Comparison of ENCODE assay signal across 23 cellular contexts in genomic region chr13:111287201-111287600, GRCh38. TPM values are rescaled to one million over a fixed set of nuclear protein-coding genes. Genes with fewer than 3 reads are reported as not detected.
"Had no signal": no experiment of that assay in that cellular context is flagged by ENCODE, and none has a peak within 500 bp of the region (broad histone marks: within the 10 kb centered on the region; RNA-seq: fewer than 3 reads in every experiment).

No MANE protein-coding gene starts in this region.

- H3K36me3 ChIP-seq: breast epithelium had no signal

- H3K4me3 Mint-ChIP-seq: activated CD4-positive, alpha-beta memory T cell treated with anti-CD3 and anti-CD28 coated beads for 36 hours; activated CD4-positive, alpha-beta T cell treated with anti-CD3 and anti-CD28 coated beads, Interleukin-2, amount 10 ng/mL, durations not matched to agents 7 days and 5 days; activated naive CD4-positive, alpha-beta T cell treated with anti-CD3 and anti-CD28 coated beads for 36 hours; activated naive CD8-positive, alpha-beta T cell; activated T-helper 17 cell treated with anti-CD3 and anti-CD28 coated beads, Interleukin-2, amount 50 U/mL, for 72 hours; T-helper 1 cell treated with Interleukin-12 subunit alpha and Interleukin-12 subunit beta and Interleukin-4 antibody, amounts not matched to agents 30 μg/mL and 1 μg/mL, for 36 hours; WTC11 had no signal

- H3K27me3 Mint-ChIP-seq: activated CD4-positive, alpha-beta memory T cell treated with anti-CD3 and anti-CD28 coated beads for 36 hours; activated CD4-positive, alpha-beta T cell treated with anti-CD3 and anti-CD28 coated beads, Interleukin-2, amount 10 ng/mL, durations not matched to agents 7 days and 5 days; activated naive CD8-positive, alpha-beta T cell; activated T-helper 17 cell treated with anti-CD3 and anti-CD28 coated beads, Interleukin-2, amount 50 U/mL, for 72 hours had no signal

- H3K4me3 ChIP-seq: breast epithelium, MG63 had no signal

- ATAC-seq: activated T-helper 17 cell treated with anti-CD3 and anti-CD28 coated beads, Interleukin-2, amount 50 U/mL, for 72 hours; PC-3; WTC11 had no signal

- H3K27ac ChIP-seq: breast epithelium, KMS-11 had no signal

- H3K27ac Mint-ChIP-seq: activated CD4-positive, alpha-beta memory T cell treated with anti-CD3 and anti-CD28 coated beads for 36 hours; activated naive CD4-positive, alpha-beta T cell treated with anti-CD3 and anti-CD28 coated beads for 36 hours; activated naive CD8-positive, alpha-beta T cell; activated T-helper 17 cell treated with anti-CD3 and anti-CD28 coated beads, Interleukin-2, amount 50 U/mL, for 72 hours; T-helper 1 cell treated with Interleukin-12 subunit alpha and Interleukin-12 subunit beta and Interleukin-4 antibody, amounts not matched to agents 30 μg/mL and 1 μg/mL, for 36 hours had no signal

- H3K27me3 ChIP-seq: breast epithelium, MG63 had no signal

- H3K4me1 ChIP-seq: breast epithelium had no signal

- DNase-seq: activated CD4-positive, alpha-beta memory T cell treated with anti-CD3 and anti-CD28 coated beads for 36 hours; activated CD4-positive, alpha-beta T cell treated with anti-CD3 and anti-CD28 coated beads, Interleukin-2, amount 10 ng/mL, durations not matched to agents 7 days and 5 days; activated CD4-positive, CD25-positive, alpha-beta regulatory T cell treated with anti-CD3 and anti-CD28 coated beads, Interleukin-2, amount 50 U/mL, for 72 hours; activated CD8-positive, alpha-beta memory T cell treated with anti-CD3 and anti-CD28 coated beads for 24 hours; activated gamma-delta T cell; activated naive CD4-positive, alpha-beta T cell treated with anti-CD3 and anti-CD28 coated beads for 36 hours; activated T-cell treated with anti-CD3 and anti-CD28 coated beads, Interleukin-2, amount 50 U/mL, for 48 hours; amygdala; MG63; NCI-H1105 treated with DMSO at 0.1 percent for 48 hours; NCI-H1436 treated with DMSO at 0.1 percent for 48 hours; NCI-H187; NCI-H446; NCI-H524; PC-3; SHP77 had no signal

- H3K9me3 ChIP-seq: breast epithelium, MG63 had no signal

- H3K4me1 Mint-ChIP-seq: activated CD4-positive, alpha-beta T cell treated with anti-CD3 and anti-CD28 coated beads, Interleukin-2, amount 10 ng/mL, durations not matched to agents 7 days and 5 days; activated T-helper 17 cell treated with anti-CD3 and anti-CD28 coated beads, Interleukin-2, amount 50 U/mL, for 72 hours; WTC11 had no signal

- H3K9me3 Mint-ChIP-seq: activated CD4-positive, alpha-beta memory T cell treated with anti-CD3 and anti-CD28 coated beads for 36 hours; activated CD4-positive, alpha-beta T cell treated with anti-CD3 and anti-CD28 coated beads, Interleukin-2, amount 10 ng/mL, durations not matched to agents 7 days and 5 days; activated naive CD4-positive, alpha-beta T cell treated with anti-CD3 and anti-CD28 coated beads for 36 hours; activated T-helper 17 cell treated with anti-CD3 and anti-CD28 coated beads, Interleukin-2, amount 50 U/mL, for 72 hours; T-helper 1 cell treated with Interleukin-12 subunit alpha and Interleukin-12 subunit beta and Interleukin-4 antibody, amounts not matched to agents 30 μg/mL and 1 μg/mL, for 36 hours; WTC11 had no signal

RNA-seq across cellular contexts. Expression of gene TEX29, which starts 33.2 kb away (rescaled TPM):
- total RNA-seq: PC-3, SK-MEL-5 had no signal
